12 cellular contexts compared by ENCODE assay signal in genomic region chr13:26719356-26719945, GRCh38. TPM values are rescaled to one million over a fixed set of nuclear protein-coding genes. Genes with fewer than 3 reads are reported as not detected.
DNase-seq lines count a peak whose midpoint lies in the region; ATAC-seq and TF ChIP-seq lines count a peak whose summit lies in the region.
"Had no signal": no experiment of that assay in that cellular context is flagged by ENCODE, and none has a peak within 500 bp of the region (broad histone marks: within the 10 kb centered on the region; RNA-seq: fewer than 3 reads in every experiment).

No MANE protein-coding gene starts in this region.

- POLR2A ChIA-PET in AG04450 (lab: Yijun Ruan, JAX), result no interaction called here
- POLR2A ChIA-PET in HCT116 (lab: Charles Lee), result no interaction called here

- no peak overlapping the region for H3K27ac ChIP-seq in AG04450 (ENCODE audit: low read depth, low read length)
- H3K27ac ChIP-seq in HCT116 (ENCODE audit: low read depth, low read length), result no peak overlapping the region

- peaks cover 5% of the 10 kb centered on the region for H3K36me3 Mint-ChIP-seq in effector memory CD8-positive, alpha-beta T cell (ENCODE audit: insufficient read depth)
- H3K36me3 Mint-ChIP-seq in T-helper 2 cell treated with Interferon-gamma antibody and Interleukin-4, amounts not matched to agents 5 μg/mL and 100 μg/mL, for 36 hours (ENCODE audit: low read depth), result no peaks in the 10 kb centered on the region

- no peak overlapping the region for H2AFZ ChIP-seq in HCT116 (ENCODE audit: low read depth, low read length, poor library complexity, severe bottlenecking)

- no peaks in the 10 kb centered on the region for H3K79me2 ChIP-seq in HCT116 (ENCODE audit: insufficient read depth, low read length)

- peak overlapping the region; percentile 44 to 47 for H3K27ac Mint-ChIP-seq in effector memory CD8-positive, alpha-beta T cell
- H3K27ac Mint-ChIP-seq in T-helper 2 cell treated with Interferon-gamma antibody and Interleukin-4, amounts not matched to agents 5 μg/mL and 100 μg/mL, for 36 hours, result no peak overlapping the region

- no TSS peak for BruUV-seq in HCT116 (replicated peaks; lab: Mats Ljungman, UMichigan)

- H3K4me3 ChIP-seq in AG04450 (ENCODE audit: low read depth, low read length) (no peak overlapping the region), HCT116 (replicated peaks in 1 of 2; ENCODE audit: low read depth in 1 of 2, low read length in 2 of 2) (no peak overlapping the region)

- H3K36me3 ChIP-seq in HCT116 (ENCODE audit: control insufficient read depth in 1 of 2, insufficient read depth in 2 of 2, low read length in 2 of 2), result no peaks in the 10 kb centered on the region

- H3K27me3 Mint-ChIP-seq in effector memory CD8-positive, alpha-beta T cell, result no peaks in the 10 kb centered on the region
- no peaks in the 10 kb centered on the region for H3K27me3 Mint-ChIP-seq in T-helper 2 cell treated with Interferon-gamma antibody and Interleukin-4, amounts not matched to agents 5 μg/mL and 100 μg/mL, for 36 hours (ENCODE audit: low read depth)
- H3K27me3 Mint-ChIP-seq: activated CD4-positive, alpha-beta T cell treated with anti-CD3 and anti-CD28 coated beads, Interleukin-2, amount 10 ng/mL, durations not matched to agents 7 days and 5 days had no signal

- H3K4me1 Mint-ChIP-seq in effector memory CD8-positive, alpha-beta T cell (ENCODE audit: low read depth in 2 of 2), result peaks cover 25 to 26% of the 10 kb centered on the region in 2 donors
- peaks cover 19% of the 10 kb centered on the region for H3K4me1 Mint-ChIP-seq in T-helper 2 cell treated with Interferon-gamma antibody and Interleukin-4, amounts not matched to agents 5 μg/mL and 100 μg/mL, for 36 hours (ENCODE audit: low read depth)

- no peak for TF ChIP-seq POLR2A in HCT116 (IDR thresholded peaks at IDR 0.05; ENCODE audit: borderline replicate concordance, extremely low read depth, insufficient read depth, insufficient read length)

- no peak for TF ChIP-seq RAD21 in HCT116 (IDR thresholded peaks at IDR 0.05; ENCODE audit: low read depth)

- H4K20me1 ChIP-seq in HCT116 (ENCODE audit: insufficient read depth), result no peaks in the 10 kb centered on the region

- H3K27me3 ChIP-seq in AG04450 (ENCODE audit: control insufficient read depth, insufficient read depth, low read length) (no peaks in the 10 kb centered on the region), HCT116 (ENCODE audit: insufficient read depth, low read length) (0 out of 2 replicates have a peak, but pooled peaks cover 8% of the 10 kb centered on the region)

- no peak overlapping the region for H3K4me2 ChIP-seq in HCT116 (ENCODE audit: low read length)

- intact Hi-C loops in HCT116 (cut with micrococcal nuclease) (no loop called here), Right ventricle myocardium inferior (cut with DNase I) (no loop called here)

- H3K9ac ChIP-seq in HCT116 (ENCODE audit: low read length), result no peak overlapping the region

- CTCF ChIA-PET in AG04450 (lab: Charles Lee), result interaction anchor here (0.6 to 3.1 kb wide), 8 partner anchors 8 to 544 kb away, joined by 3 to 19 read pairs (median 4); no protein-coding TSS in a partner anchor
- CTCF ChIA-PET in HCT116 (lab: Charles Lee), result interaction anchor here (0.9 to 2.9 kb wide), 6 partner anchors 10 to 1145 kb away, joined by 3 to 12 read pairs (median 3); no protein-coding TSS in a partner anchor

- RAD21 ChIA-PET in HCT116 (lab: Charles Lee; ENCODE audit: low non-redundant PET in 1 of 2, low total read pairs in 2 of 2, uncharacterized antibody in 2 of 2, unreplicated experiment in 2 of 2), result no interaction called here

- TF ChIP-seq CTCF in AG04450 (IDR thresholded peaks at IDR 0.05; ENCODE audit: low read depth, low read length), result peak; percentile 22; the same call in 1 of the 2 replicates
- TF ChIP-seq CTCF in HCT116 (IDR thresholded peaks at IDR 0.05 in 2 of 3, conservative IDR thresholded peaks at IDR 0.05 in 1 of 3; ENCODE audit: borderline replicate concordance in 1 of 3, insufficient read depth in 1 of 3, low read depth in 2 of 3, low read length in 2 of 3), result peak in 2 of 3 experiments; percentile 40 to 44; a peak in 3 of 6 replicates

- H3K4me3 Mint-ChIP-seq in effector memory CD8-positive, alpha-beta T cell, result peak overlapping the region in 1 of 2 donors; percentile 8
- no peak overlapping the region for H3K4me3 Mint-ChIP-seq in T-helper 2 cell treated with Interferon-gamma antibody and Interleukin-4, amounts not matched to agents 5 μg/mL and 100 μg/mL, for 36 hours
- H3K4me3 Mint-ChIP-seq: activated CD4-positive, alpha-beta T cell treated with anti-CD3 and anti-CD28 coated beads, Interleukin-2, amount 10 ng/mL, durations not matched to agents 7 days and 5 days had no signal

- H3K9me3 Mint-ChIP-seq in effector memory CD8-positive, alpha-beta T cell, result no peaks in the 10 kb centered on the region
- no peaks in the 10 kb centered on the region for H3K9me3 Mint-ChIP-seq in T-helper 2 cell treated with Interferon-gamma antibody and Interleukin-4, amounts not matched to agents 5 μg/mL and 100 μg/mL, for 36 hours
- H3K9me3 Mint-ChIP-seq: activated CD4-positive, alpha-beta T cell treated with anti-CD3 and anti-CD28 coated beads, Interleukin-2, amount 10 ng/mL, durations not matched to agents 7 days and 5 days had no signal

- no peaks in the 10 kb centered on the region for H3K4me1 ChIP-seq in HCT116 (ENCODE audit: control insufficient read depth in 1 of 2, insufficient read depth in 2 of 2, low read length in 2 of 2)

- ATAC-seq in HCT116 (peak; percentile 88), GM19324 (IDR thresholded peaks at IDR 0.05; ENCODE audit: low FRiP score, unreplicated experiment) (no peak), Right ventricle myocardium inferior (no peak)
- no peak for ATAC-seq in effector memory CD8-positive, alpha-beta T cell (replicated peaks)

- DNase-seq in AG04450 (ENCODE audit: low read depth, low spot score), result no peak
- no peak for DNase-seq in HCT116 (ENCODE audit: low read depth, low spot score)
- peak; percentile 74 for DNase-seq in NCI-H748 treated with DMSO at 0.1 percent for 48 hours (lab: John Stamatoyannopoulos, UW)
- DNase-seq in effector memory CD8-positive, alpha-beta T cell, result no peak
- no peak for DNase-seq in Right ventricle myocardium inferior (ENCODE audit: missing footprints)
- DNase-seq in mucosa of gallbladder (ENCODE audit: low spot score), result no peak
- no peak for DNase-seq in T-helper 2 cell treated with Interferon-gamma antibody and Interleukin-4, amounts not matched to agents 5 μg/mL and 100 μg/mL, for 36 hours (ENCODE audit: low spot score)
- DNase-seq: activated CD4-positive, alpha-beta T cell treated with anti-CD3 and anti-CD28 coated beads, Interleukin-2, amount 10 ng/mL, durations not matched to agents 7 days and 5 days; Karpas-422 had no signal

- H3K9me3 ChIP-seq in AG04450 (ENCODE audit: control insufficient read depth, insufficient read depth, low read length) (no peaks in the 10 kb centered on the region; the same call in 1 of the 2 replicates), HCT116 (ENCODE audit: control insufficient read depth in 1 of 2, insufficient read depth in 1 of 2, low read depth in 1 of 2, low read length in 2 of 2) (no peaks in the 10 kb centered on the region)

- no peaks in the 10 kb centered on the region for H3K9me2 ChIP-seq in HCT116 (ENCODE audit: insufficient read depth)

TF ChIP-seq in HCT116, 20 proteins besides CTCF, POLR2A, EP300 and RAD21 (continues in another document):
- TF ChIP-seq ZBTB33 (IDR thresholded peaks at IDR 0.05; ENCODE audit: extremely low read depth, insufficient replicate concordance, low read length) (no peak), REST (IDR thresholded peaks at IDR 0.05; ENCODE audit: low read depth) (no peak), SP1 (IDR thresholded peaks at IDR 0.05; ENCODE audit: low read depth) (no peak), SIN3A (IDR thresholded peaks at IDR 0.05; ENCODE audit: low read depth) (no peak)

RNA-seq across cellular contexts. Expression of gene GPR12, which starts 41.1 kb away (rescaled TPM):
- polyA plus RNA-seq in AG04450 (2011; rRNA removed), result not detected in 2 replicates
- polyA minus RNA-seq in AG04450 (2011; rRNA and poly(A)+ RNA removed), result not detected in 2 replicates
- total RNA-seq in HCT116 (2021; ENCODE audit: unreplicated experiment) (not detected), Right ventricle myocardium inferior (0.19 TPM), mucosa of gallbladder (not detected)
- polyA plus RNA-seq in HCT116 (2012), result not detected in 2 replicates
- total RNA-seq: activated CD4-positive, alpha-beta T cell treated with anti-CD3 and anti-CD28 coated beads, Interleukin-2, amount 10 ng/mL, durations not matched to agents 7 days and 5 days; cardiac septum; liver had no signal
- polyA plus RNA-seq: liver had no signal
